Comparison of ENCODE assay signal across 8 cellular contexts in genomic region chr10:114173680-114174461, GRCh38. TPM values are rescaled to one million over a fixed set of nuclear protein-coding genes. Genes with fewer than 3 reads are reported as not detected.
DNase-seq lines count a peak whose midpoint lies in the region; ATAC-seq and TF ChIP-seq lines count a peak whose summit lies in the region.

Gene CCDC186 (minus strand): TSS chr10:114174203. CDS start chr10:114163268, 10,935 bp downstream.

- H3K9me2 ChIP-seq in GM23338 (ENCODE audit: insufficient read depth), result no peaks in the 10 kb centered on the region

- H3K4me3 ChIP-seq in GM23338 (peak within 1 kb of the TSS; percentile 84), fibroblast of mammary gland (ENCODE audit: control insufficient read depth, low read depth, low read length) (peak within 1 kb of the TSS; percentile 98)

- H3K4me1 ChIP-seq in GM23338 (ENCODE audit: insufficient read depth), result peaks cover 10% of the 10 kb centered on the region

- H2AFZ ChIP-seq in GM23338, result peak within 1 kb of the TSS; percentile 92

- H3K36me3 ChIP-seq in GM23338 (ENCODE audit: insufficient read depth), result no peaks in the 10 kb centered on the region

- peaks cover 8% of the 10 kb centered on the region for H3K9me3 Mint-ChIP-seq in GM23338
- peaks cover 0 to 2% (median 0%) of the 10 kb centered on the region in 9 donors for H3K9me3 Mint-ChIP-seq in naive thymus-derived CD8-positive, alpha-beta T cell

- peaks cover 16% of the 10 kb centered on the region for H3K36me3 Mint-ChIP-seq in GM23338 (ENCODE audit: low read depth)
- H3K36me3 Mint-ChIP-seq in naive thymus-derived CD8-positive, alpha-beta T cell, result peaks cover 0 to 15% (median 6%) of the 10 kb centered on the region in 3 donors

- TF ChIP-seq CTCF in GM23338 (conservative IDR thresholded peaks at IDR 0.05; ENCODE audit: low read depth in 2 of 2) (no peak), fibroblast of mammary gland (conservative IDR thresholded peaks at IDR 0.05; ENCODE audit: control insufficient read depth, insufficient read depth, low read depth, low read length) (no peak)

- peaks cover 23% of the 10 kb centered on the region for H3K4me1 Mint-ChIP-seq in GM23338
- peaks cover 19 to 48% (median 30%) of the 10 kb centered on the region in 4 donors for H3K4me1 Mint-ChIP-seq in naive thymus-derived CD8-positive, alpha-beta T cell

- DNase-seq in EH (ENCODE audit: low read depth) (peak; percentile 86), GM23338 (ENCODE audit: low spot score) (peak; percentile 99), Kasumi-1 (lab: John Stamatoyannopoulos, UW) (peak; percentile 86 to 90), RPMI8226 (peak; percentile 97), fibroblast of mammary gland (ENCODE audit: low read depth) (peak; percentile 80)
- DNase-seq in activated T-helper 9 cell treated with anti-CD3 and anti-CD28 coated beads, Interleukin-2, amount 50 U/mL, for 16 hours (ENCODE audit: low read depth), result peak; percentile 98
- DNase-seq in naive thymus-derived CD8-positive, alpha-beta T cell, result peak; percentile 96 to 99 (median 98)
- DNase-seq in stimulated activated naive CD4-positive, alpha-beta T cell (lab: John Stamatoyannopoulos, UW), result peak; percentile 94 to 98 (median 96)

- peak within 1 kb of the TSS; percentile 91 for H3K4me2 ChIP-seq in GM23338

- H3K4me3 Mint-ChIP-seq in GM23338, result peak within 1 kb of the TSS; percentile 99
- peak within 1 kb of the TSS; percentile 88 to 99 (median 97) for H3K4me3 Mint-ChIP-seq in naive thymus-derived CD8-positive, alpha-beta T cell

- peak; percentile 98 for ATAC-seq in GM23338
- peak; percentile 94 to 96 for ATAC-seq in naive thymus-derived CD8-positive, alpha-beta T cell

- POLR2A ChIA-PET in naive thymus-derived CD8-positive, alpha-beta T cell (lab: Charles Lee), result interaction anchor here (0.7 to 1.4 kb wide), 5 partner anchors 16 to 493 kb away, joined by 3 to 5 read pairs (median 3); no protein-coding TSS in a partner anchor

- peak within 1 kb of the TSS; percentile 96 for H3K27ac ChIP-seq in GM23338 (ENCODE audit: low read depth)

- H3K79me2 ChIP-seq in GM23338 (replicated peaks; ENCODE audit: insufficient read depth), result peaks cover 49% of the 10 kb centered on the region

- 0 out of 2 replicates have a peak, but pooled peaks cover 3% of the 10 kb centered on the region for H4K20me1 ChIP-seq in GM23338 (replicated peaks; ENCODE audit: insufficient read depth)

- H3K27ac Mint-ChIP-seq in GM23338, result peak within 1 kb of the TSS; percentile 99
- H3K27ac Mint-ChIP-seq in naive thymus-derived CD8-positive, alpha-beta T cell, result peak within 1 kb of the TSS; percentile 94 to 100 (median 98)

- peaks cover 15% of the 10 kb centered on the region for H3K27me3 ChIP-seq in GM23338 (ENCODE audit: insufficient read depth)

- H3K27me3 Mint-ChIP-seq in GM23338 (ENCODE audit: insufficient read depth, low read depth, poor library complexity), result peaks cover 4% of the 10 kb centered on the region
- H3K27me3 Mint-ChIP-seq in naive thymus-derived CD8-positive, alpha-beta T cell, result peaks cover 0 to 2% (median 0%) of the 10 kb centered on the region in 5 donors

- H3F3A ChIP-seq in GM23338 (replicated peaks; ENCODE audit: low read depth), result no peaks in the 10 kb centered on the region

TF ChIP-seq in GM23338, 12 proteins besides CTCF, POLR2A, EP300 and RAD21:
- TF ChIP-seq POLR2AphosphoS5 (IDR thresholded peaks at IDR 0.05; ENCODE audit: low read depth), result peak; percentile 80
- no peak for TF ChIP-seq JUNB (IDR thresholded peaks at IDR 0.05; ENCODE audit: unreplicated experiment)
- TF ChIP-seq ETS1 (IDR thresholded peaks at IDR 0.05), result no peak
- peak; percentile 82 for TF ChIP-seq CREB1 (CRISPR knock-in tag; IDR thresholded peaks at IDR 0.05; ENCODE audit: low read depth)

RNA-seq across cellular contexts. Expression of gene CCDC186, which starts in this region (rescaled TPM):
- 23.5 and 24.2 TPM in 2 replicates for total RNA-seq in GM23338 (2014; rRNA removed; shearing (Covaris generic))
- polyA plus RNA-seq in GM23338 (2016; fragmentation: Nextera tagmentation; extraction: Ambion mirVana), result 32.6 and 50.7 TPM in 2 replicates
- total RNA-seq in naive thymus-derived CD8-positive, alpha-beta T cell, result 10 to 100 TPM; 38.2 to 42.4 TPM
- polyA plus RNA-seq in naive thymus-derived CD8-positive, alpha-beta T cell, result 10 to 100 TPM; 18.4 to 19.3 (median 18.5) TPM

Comparison
In these comparisons a context has a peak if more than half of its experiments do, and no peak if none do; other contexts are left out.
1. Peak in every context shown above with its lines: DNase-seq, ATAC-seq, H3K4me3 ChIP-seq and H3K27ac ChIP-seq.